In the genomic region with DNA sequence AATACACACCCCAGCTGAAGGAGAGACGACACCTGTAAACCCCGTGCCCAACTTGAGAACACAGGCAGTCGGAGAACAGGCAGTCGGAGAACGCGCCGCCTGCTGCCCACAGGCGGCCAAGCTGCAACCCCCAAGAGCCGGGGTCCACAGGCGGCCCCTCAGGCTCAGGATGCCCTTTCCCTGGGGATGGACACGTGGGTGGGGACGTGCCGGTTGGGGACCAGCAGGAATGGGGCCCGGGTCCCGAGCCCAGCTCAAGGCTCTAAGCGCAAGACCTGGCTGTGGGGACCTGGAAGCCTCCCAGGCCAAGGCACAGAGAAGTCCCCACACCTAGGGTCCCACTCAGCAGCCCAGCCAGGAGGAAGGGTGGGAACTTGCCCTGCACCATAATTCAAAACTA, we compare ENCODE assay signal across 1 cellular context.
TF ChIP-seq lines count a peak whose summit lies in the region.

No MANE protein-coding gene starts in this region.

TF ChIP-seq in WTC11, 78 proteins besides CTCF, POLR2A, EP300 and RAD21 (continued from another document):
- TF ChIP-seq NFATC4 (CRISPR knock-in tag; IDR thresholded peaks at IDR 0.05) (no peak), FOXJ3 (CRISPR knock-in tag; IDR thresholded peaks at IDR 0.05; ENCODE audit: borderline replicate concordance) (no peak), FOXP1 (CRISPR knock-in tag; IDR thresholded peaks at IDR 0.05; ENCODE audit: borderline replicate concordance) (no peak)
- TF ChIP-seq, protein P1, sequence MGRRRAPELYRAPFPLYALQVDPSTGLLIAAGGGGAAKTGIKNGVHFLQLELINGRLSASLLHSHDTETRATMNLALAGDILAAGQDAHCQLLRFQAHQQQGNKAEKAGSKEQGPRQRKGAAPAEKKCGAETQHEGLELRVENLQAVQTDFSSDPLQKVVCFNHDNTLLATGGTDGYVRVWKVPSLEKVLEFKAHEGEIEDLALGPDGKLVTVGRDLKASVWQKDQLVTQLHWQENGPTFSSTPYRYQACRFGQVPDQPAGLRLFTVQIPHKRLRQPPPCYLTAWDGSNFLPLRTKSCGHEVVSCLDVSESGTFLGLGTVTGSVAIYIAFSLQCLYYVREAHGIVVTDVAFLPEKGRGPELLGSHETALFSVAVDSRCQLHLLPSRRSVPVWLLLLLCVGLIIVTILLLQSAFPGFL (CRISPR knock-in tag; IDR thresholded peaks at IDR 0.05; ENCODE audit: borderline replicate concordance): no peak
